ENCODE assay signal across 8 cellular contexts in the genomic region with DNA sequence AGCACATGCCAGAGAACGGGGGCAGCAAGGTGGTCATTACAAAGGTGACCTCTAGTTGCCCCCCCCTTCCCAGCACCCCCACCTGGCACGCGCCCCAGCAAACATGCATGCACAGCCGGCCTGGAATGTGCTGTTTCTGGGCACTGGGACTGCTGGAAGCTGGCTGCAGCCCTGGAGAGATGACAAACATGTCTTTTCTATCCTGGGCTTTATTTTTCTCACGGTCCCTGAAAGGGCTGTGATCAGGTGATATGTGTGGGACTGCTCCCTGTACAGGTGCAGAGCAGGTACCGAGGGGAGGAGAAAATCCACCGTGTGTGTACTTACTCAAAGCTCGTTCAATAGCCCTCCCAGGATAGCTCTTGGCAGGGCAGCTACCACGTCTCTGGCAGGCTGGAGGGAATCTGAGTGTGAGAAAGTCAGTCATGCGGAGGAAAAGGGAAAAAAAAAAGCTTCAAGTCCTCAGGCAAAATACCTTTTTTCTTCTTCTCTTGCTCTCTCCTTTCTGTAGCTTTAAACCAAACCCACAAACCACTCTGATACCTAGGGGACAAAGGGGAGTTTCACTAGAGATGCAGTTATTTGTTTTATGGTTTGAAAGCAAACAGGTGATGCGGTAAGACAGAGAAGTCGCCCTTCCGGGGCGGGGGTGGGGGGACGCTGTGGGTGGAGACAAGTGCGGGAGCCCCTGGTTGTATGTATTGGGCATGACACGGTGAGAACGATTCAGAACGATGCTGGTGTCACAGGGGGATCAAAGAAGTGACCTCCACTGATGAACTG. TPM values are rescaled to one million over a fixed set of nuclear protein-coding genes. Genes with fewer than 3 reads are reported as not detected.
DNase-seq lines count a peak whose midpoint lies in the region; ATAC-seq, FAIRE-seq and TF ChIP-seq lines count a peak whose summit lies in the region.

No MANE protein-coding gene starts in this region.

- no peak for ATAC-seq in activated T-cell treated with anti-CD3 and anti-CD28 coated beads, Interleukin-2, amount 50 U/mL, for 4 hours
- ATAC-seq in HG02642 (IDR thresholded peaks at IDR 0.05; ENCODE audit: poor library complexity, unreplicated experiment) (peak; percentile 42), sciatic nerve (no peak), left cardiac atrium (no peak)

- H3K27me3 Mint-ChIP-seq in activated T-cell treated with anti-CD3 and anti-CD28 coated beads, Interleukin-2, amount 50 U/mL, for 4 hours (ENCODE audit: low read depth) = peaks cover 55% of the 10 kb centered on the region

- H3K4me3 Mint-ChIP-seq in activated T-cell treated with anti-CD3 and anti-CD28 coated beads, Interleukin-2, amount 50 U/mL, for 4 hours = peak overlapping the region; percentile 19

- TF ChIP-seq CTCF in bronchial epithelial cell (IDR thresholded peaks at IDR 0.05; ENCODE audit: insufficient read depth, low read length, severe bottlenecking) = no peak

- FAIRE-seq in bronchial epithelial cell (lab: Jason Lieb, UNC) = no peak

- H3K4me1 Mint-ChIP-seq in activated T-cell treated with anti-CD3 and anti-CD28 coated beads, Interleukin-2, amount 50 U/mL, for 4 hours (ENCODE audit: low read depth) = peaks cover 28% of the 10 kb centered on the region

- H3K4me3 ChIP-seq in bronchial epithelial cell (ENCODE audit: low read depth, low read length) = no peak overlapping the region

- no peak for DNase-seq in activated T-cell treated with anti-CD3 and anti-CD28 coated beads, Interleukin-2, amount 50 U/mL, for 4 hours
- DNase-seq in activated T-cell treated with anti-CD3 and anti-CD28 coated beads for 4 hours (no peak), NCI-H187 (lab: John Stamatoyannopoulos, UW) (peak; percentile 18 to 53), bronchial epithelial cell (ENCODE audit: low read depth) (peak; percentile 50), sciatic nerve (ENCODE audit: low spot score) (peak; percentile 52), left cardiac atrium (no peak)
- DNase-seq in stimulated activated CD4-positive, alpha-beta T cell treated with anti-CD3 and anti-CD28 coated beads, Interleukin-4, amount 100 ng/mL, for 4 hours = no peak

- H3K36me3 ChIP-seq in bronchial epithelial cell (ENCODE audit: control insufficient read depth, insufficient read depth, low read length) = no peaks in the 10 kb centered on the region

- H3K36me3 Mint-ChIP-seq in activated T-cell treated with anti-CD3 and anti-CD28 coated beads, Interleukin-2, amount 50 U/mL, for 4 hours (ENCODE audit: insufficient read depth) = no peaks in the 10 kb centered on the region

- intact Hi-C loops in sciatic nerve (cut with DNase I) (no loop called here), left cardiac atrium (cut with DNase I) (loop anchor here (5.0 to 10.0 kb wide), 3 partner anchors 59 to 266 kb away; no protein-coding TSS in a partner anchor)

- H3K27me3 ChIP-seq in bronchial epithelial cell (ENCODE audit: control insufficient read depth, insufficient read depth, low read length) = no peaks in the 10 kb centered on the region

- no peaks in the 10 kb centered on the region for H3K9me3 Mint-ChIP-seq in activated T-cell treated with anti-CD3 and anti-CD28 coated beads, Interleukin-2, amount 50 U/mL, for 4 hours

RNA-seq across cellular contexts. Expression of a gene that starts 5.0 kb away (rescaled TPM):
- total RNA-seq in activated T-cell treated with anti-CD3 and anti-CD28 coated beads, Interleukin-2, amount 50 U/mL, for 4 hours = under 1 TPM; 0.23 to 0.52 (median 0.37) TPM
- 46.6 and 87.8 TPM in 2 replicates for total RNA-seq in bronchial epithelial cell
- 87.1 TPM for total RNA-seq in sciatic nerve
- total RNA-seq in left cardiac atrium = 10 to 100 TPM; 13.2 to 60.5 TPM

Comparison
In these comparisons a context has a peak if more than half of its experiments do, and no peak if none do; other contexts are left out.
1. DNase-seq: peak in NCI-H187 (2 of 2), bronchial epithelial cell (single experiment) and sciatic nerve (single experiment); none in activated T-cell treated with anti-CD3 and anti-CD28 coated beads, Interleukin-2, amount 50 U/mL, for 4 hours (single experiment), activated T-cell treated with anti-CD3 and anti-CD28 coated beads for 4 hours (single experiment), stimulated activated CD4-positive, alpha-beta T cell treated with anti-CD3 and anti-CD28 coated beads, Interleukin-4, amount 100 ng/mL, for 4 hours (0 of 2) and left cardiac atrium (single experiment).
2. RNA of a gene that starts 5.0 kb away (total RNA-seq): 87.1 TPM in sciatic nerve (single experiment), 13.2 to 60.5 TPM in left cardiac atrium and 46.6 to 87.8 TPM in bronchial epithelial cell; 0.23 to 0.52 TPM in activated T-cell treated with anti-CD3 and anti-CD28 coated beads, Interleukin-2, amount 50 U/mL, for 4 hours; every median in the first group is over 4 times any median in the second.